In the genomic region with DNA sequence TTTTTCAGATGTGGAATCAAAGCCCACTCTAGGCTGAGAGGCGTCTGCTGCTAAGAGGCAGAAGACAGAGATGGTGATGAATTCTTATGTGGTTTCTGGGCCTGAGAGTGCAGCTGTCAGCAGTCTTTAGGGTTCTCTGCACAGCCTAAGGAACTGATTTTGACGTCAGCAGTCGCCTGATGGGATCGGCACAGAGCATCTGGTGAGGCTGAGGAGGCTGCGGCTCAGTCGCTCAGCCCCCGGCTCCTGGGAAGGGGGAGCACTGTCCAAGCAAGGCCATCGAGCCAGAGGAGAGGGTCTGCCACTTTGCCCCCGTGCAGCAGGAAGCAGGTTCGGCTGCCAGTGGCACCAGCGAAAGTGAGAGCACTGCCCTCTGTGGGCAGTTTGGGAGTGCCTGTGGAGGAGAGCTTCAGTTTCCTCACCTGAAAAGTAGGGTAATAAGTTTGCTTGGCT, we compare ENCODE assay signal across 9 cellular contexts.
DNase-seq lines count a peak whose midpoint lies in the region; ATAC-seq, FAIRE-seq and TF ChIP-seq lines count a peak whose summit lies in the region.
"Had no signal": no experiment of that assay in that cellular context is flagged by ENCODE, and none has a peak within 500 bp of the region (broad histone marks: within the 10 kb centered on the region; RNA-seq: fewer than 3 reads in every experiment).

No MANE protein-coding gene starts in this region.

- peak overlapping the region; percentile 43 for H3K4me3 ChIP-seq in Jurkat, Clone E6-1 (ENCODE audit: low read length)
- H3K4me3 ChIP-seq in iPS-20b (ENCODE audit: low read length) = peak overlapping the region; percentile 28; the same call in 1 of the 2 replicates

- ATAC-seq in activated naive CD8-positive, alpha-beta T cell treated with anti-CD3 and anti-CD28 coated beads, Interleukin-2, amount 50 U/mL, for 24 hours = peak; percentile 46
- peak; percentile 85 for ATAC-seq in stimulated activated effector memory CD8-positive, alpha-beta T cell treated with anti-CD3 and anti-CD28 coated beads, Interleukin-12 subunit alpha, Interleukin-12 subunit beta, amount 100 ng/mL, for 72 hours
- ATAC-seq in GM19035 (IDR thresholded peaks at IDR 0.05; ENCODE audit: unreplicated experiment) = no peak

- DNase-seq in AG09319 (ENCODE audit: extremely low read depth, low read depth) = no peak
- DNase-seq in Jurkat, Clone E6-1 (ENCODE audit: low read depth, low spot score) = peak; percentile 87
- no peak for DNase-seq in activated naive CD8-positive, alpha-beta T cell treated with anti-CD3 and anti-CD28 coated beads, Interleukin-2, amount 50 U/mL, for 24 hours
- no peak for DNase-seq in stimulated activated effector memory CD8-positive, alpha-beta T cell treated with anti-CD3 and anti-CD28 coated beads, Interleukin-12 subunit alpha, Interleukin-12 subunit beta, amount 100 ng/mL, for 72 hours (ENCODE audit: low spot score in 2 of 2)
- no peak for DNase-seq in SHP77 treated with DMSO at 0.1 percent for 48 hours (lab: John Stamatoyannopoulos, UW)
- DNase-seq in GM12891 (ENCODE audit: insufficient read length, low spot score) = no peak

- TF ChIP-seq POLR2A in GM12891 (IDR thresholded peaks at IDR 0.05; ENCODE audit: low read depth, low read length) = no peak

- no peak overlapping the region for H3K4me3 Mint-ChIP-seq in activated naive CD8-positive, alpha-beta T cell treated with anti-CD3 and anti-CD28 coated beads, Interleukin-2, amount 50 U/mL, for 24 hours
- no peak overlapping the region for H3K4me3 Mint-ChIP-seq in stimulated activated effector memory CD8-positive, alpha-beta T cell treated with anti-CD3 and anti-CD28 coated beads, Interleukin-12 subunit alpha, Interleukin-12 subunit beta, amount 100 ng/mL, for 72 hours

- 0 out of 2 replicates have a peak, but pooled peaks cover 4% of the 10 kb centered on the region for H3K36me3 ChIP-seq in iPS-20b (ENCODE audit: insufficient read depth, low read depth, low read length)

- H3K9ac ChIP-seq in iPS-20b (ENCODE audit: low read depth, low read length) = peak overlapping the region; percentile 75; the same call in 1 of the 2 replicates

- peak overlapping the region; percentile 90 for H3K27ac ChIP-seq in iPS-20b (ENCODE audit: low read length)

- peaks cover 3% of the 10 kb centered on the region for H3K4me1 Mint-ChIP-seq in activated naive CD8-positive, alpha-beta T cell treated with anti-CD3 and anti-CD28 coated beads, Interleukin-2, amount 50 U/mL, for 24 hours
- peaks cover 8% of the 10 kb centered on the region for H3K4me1 Mint-ChIP-seq in stimulated activated effector memory CD8-positive, alpha-beta T cell treated with anti-CD3 and anti-CD28 coated beads, Interleukin-12 subunit alpha, Interleukin-12 subunit beta, amount 100 ng/mL, for 72 hours

- TF ChIP-seq CTCF in AG09319 (IDR thresholded peaks at IDR 0.05; ENCODE audit: low read depth, low read length) = peak; percentile 15; the same call in 1 of the 2 replicates

- FAIRE-seq in GM12891 (lab: Jason Lieb, UNC) = no peak

- no peaks in the 10 kb centered on the region for H3K9me3 Mint-ChIP-seq in activated naive CD8-positive, alpha-beta T cell treated with anti-CD3 and anti-CD28 coated beads, Interleukin-2, amount 50 U/mL, for 24 hours
- no peaks in the 10 kb centered on the region for H3K9me3 Mint-ChIP-seq in stimulated activated effector memory CD8-positive, alpha-beta T cell treated with anti-CD3 and anti-CD28 coated beads, Interleukin-12 subunit alpha, Interleukin-12 subunit beta, amount 100 ng/mL, for 72 hours
- H3K9me3 Mint-ChIP-seq: dendritic cell treated with granulocyte-macrophage colony-stimulating factor and Interleukin-4, amounts not matched to agents 40 ng/mL and 50 ng/mL, for 4 days had no signal

- peaks cover 1% of the 10 kb centered on the region for H3K36me3 Mint-ChIP-seq in activated naive CD8-positive, alpha-beta T cell treated with anti-CD3 and anti-CD28 coated beads, Interleukin-2, amount 50 U/mL, for 24 hours (ENCODE audit: low read depth)
- H3K36me3 Mint-ChIP-seq in stimulated activated effector memory CD8-positive, alpha-beta T cell treated with anti-CD3 and anti-CD28 coated beads, Interleukin-12 subunit alpha, Interleukin-12 subunit beta, amount 100 ng/mL, for 72 hours = peaks cover 6% of the 10 kb centered on the region

- no peaks in the 10 kb centered on the region for H3K27me3 ChIP-seq in iPS-20b (ENCODE audit: insufficient read depth, low read length)

- peaks cover 58% of the 10 kb centered on the region for H3K4me1 ChIP-seq in iPS-20b (ENCODE audit: insufficient read depth, low read length)

- H3K9me3 ChIP-seq in iPS-20b (ENCODE audit: insufficient read depth, low read depth, low read length) = no peaks in the 10 kb centered on the region

- no peak overlapping the region for H3K27ac Mint-ChIP-seq in activated naive CD8-positive, alpha-beta T cell treated with anti-CD3 and anti-CD28 coated beads, Interleukin-2, amount 50 U/mL, for 24 hours
- H3K27ac Mint-ChIP-seq in stimulated activated effector memory CD8-positive, alpha-beta T cell treated with anti-CD3 and anti-CD28 coated beads, Interleukin-12 subunit alpha, Interleukin-12 subunit beta, amount 100 ng/mL, for 72 hours = no peak overlapping the region
- H3K27ac Mint-ChIP-seq: dendritic cell treated with granulocyte-macrophage colony-stimulating factor and Interleukin-4, amounts not matched to agents 40 ng/mL and 50 ng/mL, for 4 days had no signal

- no peaks in the 10 kb centered on the region for H3K27me3 Mint-ChIP-seq in activated naive CD8-positive, alpha-beta T cell treated with anti-CD3 and anti-CD28 coated beads, Interleukin-2, amount 50 U/mL, for 24 hours
- H3K27me3 Mint-ChIP-seq: dendritic cell treated with granulocyte-macrophage colony-stimulating factor and Interleukin-4, amounts not matched to agents 40 ng/mL and 50 ng/mL, for 4 days had no signal

TF ChIP-seq in GM12891, 5 proteins besides CTCF, POLR2A, EP300 and RAD21:
- TF ChIP-seq TAF1 (IDR thresholded peaks at IDR 0.05; ENCODE audit: low read depth, low read length) (no peak), SPI1 (IDR thresholded peaks at IDR 0.05; ENCODE audit: low read depth, low read length) (no peak), POLR2AphosphoS5 (IDR thresholded peaks at IDR 0.05; ENCODE audit: low read depth, low read length) (no peak), POU2F2 (IDR thresholded peaks at IDR 0.05; ENCODE audit: low read depth, low read length) (no peak), PAX5 (IDR thresholded peaks at IDR 0.05; ENCODE audit: insufficient read depth, low read length, severe bottlenecking) (no peak)
TF ChIP-seq in GM12891: peak in this region for 0.
